ENCODE assay signal across 10 cellular contexts in genomic region chr12:6627598-6627997, GRCh38. TPM values are rescaled to one million over a fixed set of nuclear protein-coding genes. Genes with fewer than 3 reads are reported as not detected.
DNase-seq lines count a peak whose midpoint lies in the region; ATAC-seq and TF ChIP-seq lines count a peak whose summit lies in the region.
"Had no signal": no experiment of that assay in that cellular context is flagged by ENCODE, and none has a peak within 500 bp of the region (broad histone marks: within the 10 kb centered on the region; RNA-seq: fewer than 3 reads in every experiment).

No MANE protein-coding gene starts in this region.

- H3K4me3 Mint-ChIP-seq in WTC11 = no peak overlapping the region

- peaks cover 55% of the 10 kb centered on the region for H3K4me1 ChIP-seq in DOHH2 (ENCODE audit: control insufficient read depth, low read length)
- peaks cover 6% of the 10 kb centered on the region for H3K4me1 ChIP-seq in lower lobe of right lung

- H3K9me3 Mint-ChIP-seq in WTC11 = no peaks in the 10 kb centered on the region

- no peaks in the 10 kb centered on the region for H3K9me3 ChIP-seq in DOHH2 (ENCODE audit: control insufficient read depth, insufficient read depth, low read length)
- H3K9me3 ChIP-seq in KOPT-K1 (ENCODE audit: insufficient read depth, low read length, poor library complexity, severe bottlenecking) = no peaks in the 10 kb centered on the region
- H3K9me3 ChIP-seq in lower lobe of right lung = no peaks in the 10 kb centered on the region

- ATAC-seq in WTC11 (peak; percentile 67), lower lobe of right lung (peak; percentile 53 to 85), left colon (no peak)
- ATAC-seq: Right ventricle myocardium inferior had no signal

- peak overlapping the region; percentile 74 for H3K4me2 ChIP-seq in DOHH2 (ENCODE audit: low read length)

- intact Hi-C loops in lower lobe of right lung (cut with DNase I) = no loop called here
- intact Hi-C loops in left colon (cut with DNase I, micrococcal nuclease) = no loop called here

- peaks cover 4% of the 10 kb centered on the region; the same call in 1 of the 2 replicates for H3K4me1 Mint-ChIP-seq in WTC11

- H3K9me2 ChIP-seq in DOHH2 (replicated peaks; ENCODE audit: control insufficient read depth, low read length) = no peaks in the 10 kb centered on the region

- peaks cover 32% of the 10 kb centered on the region for H3K36me3 ChIP-seq in DOHH2 (ENCODE audit: control insufficient read depth, low read length)
- peaks cover 6% of the 10 kb centered on the region; the same call in 1 of the 2 replicates for H3K36me3 ChIP-seq in KOPT-K1 (ENCODE audit: insufficient read depth, low read length)
- H3K36me3 ChIP-seq in lower lobe of right lung = no peaks in the 10 kb centered on the region

- H3K27ac Mint-ChIP-seq in WTC11 = no peak overlapping the region

- no peak for TF ChIP-seq CTCF in DOHH2 (IDR thresholded peaks at IDR 0.05; ENCODE audit: low read depth, low read length, poor library complexity, severe bottlenecking)
- no peak for TF ChIP-seq CTCF in WTC11 (IDR thresholded peaks at IDR 0.05)
- TF ChIP-seq CTCF in lower lobe of right lung (IDR thresholded peaks at IDR 0.05) = no peak

- H3F3A ChIP-seq in DOHH2 (ENCODE audit: control insufficient read depth, insufficient read depth) = peaks cover 24% of the 10 kb centered on the region

- POLR2A ChIA-PET in WTC11 (lab: Charles Lee) = no interaction called here

- H3K27ac ChIP-seq in DOHH2 (ENCODE audit: low read depth, low read length) = peak overlapping the region; percentile 73
- H3K27ac ChIP-seq in KOPT-K1 (ENCODE audit: low read depth, low read length, poor library complexity, severe bottlenecking) = peak overlapping the region; percentile 74
- H3K27ac ChIP-seq in lower lobe of right lung = no peak overlapping the region

- H4K20me1 ChIP-seq in DOHH2 (ENCODE audit: control insufficient read depth, insufficient read depth, low read depth, low read length) = no peaks in the 10 kb centered on the region

- CTCF ChIA-PET in WTC11 (lab: Charles Lee) = interaction anchor here (0.7 to 1.4 kb wide), 5 partner anchors 17 to 71 kb away, joined by 3 to 12 read pairs (median 4); partner anchors contain the start of gene ACRBP

- no peak for DNase-seq in WTC11 (ENCODE audit: low spot score)
- no peak for DNase-seq in lower lobe of right lung
- no peak for DNase-seq in left colon
- no peak for DNase-seq in NCI-H1092 (lab: John Stamatoyannopoulos, UW)
- DNase-seq in UCSD-AML1 (lab: John Stamatoyannopoulos, UW; ENCODE audit: unreplicated experiment) = no peak
- DNase-seq: nucleus accumbens had no signal

- peaks cover 3% of the 10 kb centered on the region for H3K27me3 Mint-ChIP-seq in WTC11 (ENCODE audit: low read depth)

- H3K79me2 ChIP-seq in DOHH2 (ENCODE audit: control insufficient read depth, low read length) = peaks cover 62% of the 10 kb centered on the region

- no peaks in the 10 kb centered on the region for H3K27me3 ChIP-seq in DOHH2 (ENCODE audit: control insufficient read depth, low read length)
- no peaks in the 10 kb centered on the region for H3K27me3 ChIP-seq in lower lobe of right lung (ENCODE audit: low read depth)

- H3K4me3 ChIP-seq in DOHH2 (ENCODE audit: low read length) = peak overlapping the region; percentile 64
- peak overlapping the region; percentile 47 for H3K4me3 ChIP-seq in lower lobe of right lung

- no peaks in the 10 kb centered on the region for H3K36me3 Mint-ChIP-seq in WTC11

TF ChIP-seq in WTC11, 78 proteins besides CTCF, POLR2A, EP300 and RAD21:
- no peak for TF ChIP-seq ZNF281 (CRISPR knock-in tag; IDR thresholded peaks at IDR 0.05)
- no peak for TF ChIP-seq ZNF423 (CRISPR knock-in tag; IDR thresholded peaks at IDR 0.05)
- no peak for TF ChIP-seq AFF4 (CRISPR knock-in tag; IDR thresholded peaks at IDR 0.05; ENCODE audit: borderline replicate concordance)

RNA-seq across cellular contexts. Expression of gene LPAR5, which starts 8.2 kb away (rescaled TPM):
- total RNA-seq in WTC11 (2021) (0.20 to 0.57 TPM (median 0.48 TPM) in 3 replicates), lower lobe of right lung (3.8 TPM), left colon (10 to 100 TPM; 25.6 to 26.7 TPM)

RNA-seq across cellular contexts. Expression of gene ACRBP, which starts 19.6 kb away (rescaled TPM):
- 2.1 to 4.2 TPM (median 3.2 TPM) in 3 replicates for total RNA-seq in WTC11 (2021)
- 7.2 TPM for total RNA-seq in lower lobe of right lung
- total RNA-seq in left colon = 1 to 10 TPM; 2.9 to 3.4 TPM
- total RNA-seq: G401 had no signal

RNA-seq across cellular contexts. Expression of gene CHD4, which starts 20.4 kb away (rescaled TPM):
- total RNA-seq in WTC11 (2021) (333 to 354 TPM (median 334 TPM) in 3 replicates), lower lobe of right lung (169 TPM), left colon (100 to 1,000 TPM; 142 to 157 TPM)

RNA-seq across cellular contexts. Expression of gene ING4, which starts 35.3 kb away (rescaled TPM):
- total RNA-seq in WTC11 (2021) (23.0 to 27.4 TPM (median 26.7 TPM) in 3 replicates), lower lobe of right lung (41.3 TPM), left colon (10 to 100 TPM; 23.6 to 38.9 TPM)

RNA-seq across cellular contexts. Expression of gene NOP2, which starts 59.5 kb away (rescaled TPM):
- total RNA-seq in WTC11 (2021) = 68.4 to 79.4 TPM (median 72.4 TPM) in 3 replicates
- total RNA-seq in lower lobe of right lung = 30.2 TPM
- 10 to 100 TPM; 22.2 to 34.4 TPM for total RNA-seq in left colon
